Comparison of ENCODE assay signal across 9 cellular contexts in the genomic region with DNA sequence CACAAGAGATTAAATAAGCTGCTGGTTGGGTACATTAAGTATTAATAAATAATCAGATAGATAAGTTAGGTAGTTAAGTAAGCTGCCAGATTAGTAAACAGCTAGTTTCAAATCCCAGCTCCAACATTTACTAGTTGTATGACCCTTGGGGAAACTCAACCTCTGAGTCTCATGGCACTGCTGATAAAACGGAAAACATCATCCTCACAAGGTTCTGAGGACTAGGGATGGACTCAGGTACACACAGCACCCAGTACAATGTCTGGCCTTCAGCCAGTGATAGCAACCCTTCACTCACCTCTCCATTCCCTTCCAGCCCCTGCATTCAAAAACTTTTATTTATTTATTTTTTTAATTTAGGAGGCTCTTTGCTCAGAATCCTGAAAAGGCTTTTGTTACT. TPM values are rescaled to one million over a fixed set of nuclear protein-coding genes. Genes with fewer than 3 reads are reported as not detected.
DNase-seq lines count a peak whose midpoint lies in the region; ATAC-seq lines count a peak whose summit lies in the region.
"Had no signal": no experiment of that assay in that cellular context is flagged by ENCODE, and none has a peak within 500 bp of the region (broad histone marks: within the 10 kb centered on the region; RNA-seq: fewer than 3 reads in every experiment).

No MANE protein-coding gene starts in this region.

- H3K27ac ChIP-seq in subcutaneous abdominal adipose tissue (ENCODE audit: low read depth, low read length): peak overlapping the region; percentile 82
- H3K27ac ChIP-seq: parathyroid adenoma had no signal

- H3K27me3 Mint-ChIP-seq in activated CD4-positive, alpha-beta T cell treated with anti-CD3 and anti-CD28 coated beads for 36 hours: no peaks in the 10 kb centered on the region
- H3K27me3 Mint-ChIP-seq in T-helper 17 cell (no peaks in the 10 kb centered on the region), immature natural killer cell (ENCODE audit: low read depth in 3 of 3) (peaks cover 2 to 5% (median 3%) of the 10 kb centered on the region in 3 donors)

- H3K27ac Mint-ChIP-seq in activated CD4-positive, alpha-beta T cell treated with anti-CD3 and anti-CD28 coated beads for 36 hours: peak overlapping the region; percentile 98
- H3K27ac Mint-ChIP-seq in T-helper 17 cell: peak overlapping the region; percentile 96
- H3K27ac Mint-ChIP-seq in immature natural killer cell: peak overlapping the region; percentile 95 to 98 (median 97)

- CTCF ChIA-PET in activated CD4-positive, alpha-beta T cell treated with anti-CD3 and anti-CD28 coated beads for 36 hours (lab: Charles Lee): interaction anchor here (0.9 to 3.3 kb wide), 11 partner anchors 10 to 100 kb away, joined by 3 to 18 read pairs (median 5); no protein-coding TSS in a partner anchor

- POLR2A ChIA-PET in activated CD4-positive, alpha-beta T cell treated with anti-CD3 and anti-CD28 coated beads for 36 hours (lab: Charles Lee): interaction anchor here (1.2 to 2.2 kb wide), 7 partner anchors 9 to 270 kb away, joined by 4 to 39 read pairs (median 6); partner anchors contain the start of genes B3GNT5 and KLHL6

- DNase-seq in activated CD4-positive, alpha-beta T cell treated with anti-CD3 and anti-CD28 coated beads for 36 hours: no peak
- DNase-seq in activated CD4-positive, alpha-beta T cell treated with anti-CD3 and anti-CD28 coated beads, Interleukin-2, amount 50 U/mL, for 1 hour: no peak
- DNase-seq in T-helper 17 cell (no peak), immature natural killer cell (no peak), cerebellar nuclear complex (lab: John Stamatoyannopoulos, UW) (no peak), OCI-M1 (lab: John Stamatoyannopoulos, UW) (no peak)

- peaks cover 6 to 25% (median 19%) of the 10 kb centered on the region in 5 donors for H3K4me1 ChIP-seq in subcutaneous abdominal adipose tissue (ENCODE audit: control insufficient read depth in 5 of 5, insufficient read depth in 5 of 5, low read length in 5 of 5)

- no peak for ATAC-seq in activated CD4-positive, alpha-beta T cell treated with anti-CD3 and anti-CD28 coated beads for 36 hours
- ATAC-seq in T-helper 17 cell (no peak), GM18858 (IDR thresholded peaks at IDR 0.05; ENCODE audit: unreplicated experiment) (no peak)

- H3K4me3 ChIP-seq in subcutaneous abdominal adipose tissue (ENCODE audit: low read depth in 1 of 5, low read length in 5 of 5): peak overlapping the region in 1 of 5 donors; percentile 11

- intact Hi-C loops in activated CD4-positive, alpha-beta T cell treated with anti-CD3 and anti-CD28 coated beads for 36 hours (cut with DNase I, micrococcal nuclease): loop anchor here (1.0 to 10.0 kb wide), 8 partner anchors 32 to 491 kb away; partner anchors contain the start of genes ATP11B (in 1 of the 2), B3GNT5 (in 1 of the 2), DCUN1D1 (in 1 of the 2) and KLHL24 (in 1 of the 2)

- no peaks in the 10 kb centered on the region for H3K9me3 ChIP-seq in T-helper 17 cell (ENCODE audit: control insufficient read depth, low read length, poor library complexity, severe bottlenecking)
- no peaks in the 10 kb centered on the region for H3K9me3 ChIP-seq in subcutaneous abdominal adipose tissue (ENCODE audit: control insufficient read depth in 5 of 5, low read length in 5 of 5)

- H3K27me3 ChIP-seq in subcutaneous abdominal adipose tissue (ENCODE audit: control insufficient read depth in 5 of 5, insufficient read depth in 4 of 5, low read length in 5 of 5): no peaks in the 10 kb centered on the region

- peak overlapping the region in 3 of 5 donors; percentile 22 to 66 (median 62) for H3K9ac ChIP-seq in subcutaneous abdominal adipose tissue (ENCODE audit: low read length in 5 of 5)
- H3K9ac ChIP-seq: parathyroid adenoma had no signal

- peak overlapping the region; percentile 56 for H3K4me3 Mint-ChIP-seq in activated CD4-positive, alpha-beta T cell treated with anti-CD3 and anti-CD28 coated beads for 36 hours
- H3K4me3 Mint-ChIP-seq in T-helper 17 cell (peak overlapping the region; percentile 73), immature natural killer cell (peak overlapping the region; percentile 57 to 79 (median 74))

- H3K9me3 Mint-ChIP-seq in activated CD4-positive, alpha-beta T cell treated with anti-CD3 and anti-CD28 coated beads for 36 hours (ENCODE audit: low read depth): no peaks in the 10 kb centered on the region
- H3K9me3 Mint-ChIP-seq in immature natural killer cell: no peaks in the 10 kb centered on the region

- H3K4me1 Mint-ChIP-seq in activated CD4-positive, alpha-beta T cell treated with anti-CD3 and anti-CD28 coated beads for 36 hours: peaks cover 43% of the 10 kb centered on the region
- peaks cover 17% of the 10 kb centered on the region for H3K4me1 Mint-ChIP-seq in T-helper 17 cell
- H3K4me1 Mint-ChIP-seq in immature natural killer cell: peaks cover 23 to 26% of the 10 kb centered on the region in 2 donors

- no peaks in the 10 kb centered on the region for H3K36me3 ChIP-seq in subcutaneous abdominal adipose tissue (ENCODE audit: control insufficient read depth in 5 of 5, insufficient read depth in 5 of 5, low read length in 5 of 5)

- H3K36me3 Mint-ChIP-seq in activated CD4-positive, alpha-beta T cell treated with anti-CD3 and anti-CD28 coated beads for 36 hours (ENCODE audit: low read depth): peaks cover 2% of the 10 kb centered on the region
- H3K36me3 Mint-ChIP-seq in T-helper 17 cell (ENCODE audit: low read depth): no peaks in the 10 kb centered on the region
- no peaks in the 10 kb centered on the region for H3K36me3 Mint-ChIP-seq in immature natural killer cell

RNA-seq across cellular contexts. Expression of gene B3GNT5, which starts 32.3 kb away (rescaled TPM):
- 10 to 100 TPM; 20.2 to 22.8 TPM for total RNA-seq in activated CD4-positive, alpha-beta T cell treated with anti-CD3 and anti-CD28 coated beads for 36 hours
- 1 to 10 TPM; 1.6 to 2.1 TPM for total RNA-seq in T-helper 17 cell
- 1 to 10 TPM in 1 of 3 donors, under 1 TPM in 1, not detected in 1; 0.48 to 1.1 TPM for polyA plus RNA-seq in immature natural killer cell

Comparison
In these comparisons a context has a peak if more than half of its experiments do, and no peak if none do; other contexts are left out.
1. RNA of gene B3GNT5, which starts 32.3 kb away (total RNA-seq): 20.2 to 22.8 TPM in activated CD4-positive, alpha-beta T cell treated with anti-CD3 and anti-CD28 coated beads for 36 hours; 1.6 to 2.1 TPM in T-helper 17 cell; every median in the first group is over 4 times any median in the second.
2. Peak in every context shown above with its lines, with median percentiles within 50 percentile points of each other: H3K27ac Mint-ChIP-seq and H3K4me3 Mint-ChIP-seq.